In genomic region chr5:142970440-142970788, GRCh38 we compare ENCODE assay signal across 23 cellular contexts.
DNase-seq lines count a peak whose midpoint lies in the region; ATAC-seq and TF ChIP-seq lines count a peak whose summit lies in the region.
"Had no signal": no experiment of that assay in that cellular context is flagged by ENCODE, and none has a peak within 500 bp of the region (broad histone marks: within the 10 kb centered on the region; RNA-seq: fewer than 3 reads in every experiment).

No MANE protein-coding gene starts in this region.

- no peak overlapping the region for H3K4me3 Mint-ChIP-seq in activated CD4-positive, alpha-beta memory T cell treated with anti-CD3 and anti-CD28 coated beads, Interleukin-2, amount 10 ng/mL, durations not matched to agents 7 days and 5 days
- H3K4me3 Mint-ChIP-seq in activated CD4-positive, alpha-beta memory T cell treated with anti-CD3 and anti-CD28 coated beads for 36 hours: no peak overlapping the region
- no peak overlapping the region for H3K4me3 Mint-ChIP-seq in dendritic cell treated with granulocyte-macrophage colony-stimulating factor and Interleukin-4, amounts not matched to agents 40 ng/mL and 50 ng/mL, for 4 days
- H3K4me3 Mint-ChIP-seq: neural progenitor cell; T-helper 2 cell treated with Interferon-gamma antibody and Interleukin-4, amounts not matched to agents 5 μg/mL and 100 μg/mL, for 36 hours; type B pancreatic cell had no signal

- no peaks in the 10 kb centered on the region for H3K27me3 ChIP-seq in neutrophil
- H3K27me3 ChIP-seq in foreskin keratinocyte: no peaks in the 10 kb centered on the region
- H3K27me3 ChIP-seq: neural progenitor cell, Peyer's patch, sigmoid colon, SJSA1 had no signal

- peaks cover 3% of the 10 kb centered on the region for H3K9me3 Mint-ChIP-seq in activated CD4-positive, alpha-beta memory T cell treated with anti-CD3 and anti-CD28 coated beads, Interleukin-2, amount 10 ng/mL, durations not matched to agents 7 days and 5 days
- H3K9me3 Mint-ChIP-seq in activated CD4-positive, alpha-beta memory T cell treated with anti-CD3 and anti-CD28 coated beads for 36 hours: no peaks in the 10 kb centered on the region
- H3K9me3 Mint-ChIP-seq in dendritic cell treated with granulocyte-macrophage colony-stimulating factor and Interleukin-4, amounts not matched to agents 40 ng/mL and 50 ng/mL, for 4 days: no peaks in the 10 kb centered on the region
- H3K9me3 Mint-ChIP-seq: neural progenitor cell; T-helper 2 cell treated with Interferon-gamma antibody and Interleukin-4, amounts not matched to agents 5 μg/mL and 100 μg/mL, for 36 hours; type B pancreatic cell had no signal

- TF ChIP-seq CTCF in neutrophil (IDR thresholded peaks at IDR 0.05) (no peak), foreskin keratinocyte (conservative IDR thresholded peaks at IDR 0.05) (no peak)

- ATAC-seq in foreskin keratinocyte (no peak), HG02763 (IDR thresholded peaks at IDR 0.05; ENCODE audit: unreplicated experiment) (no peak), SK-N-SH treated with all-trans-retinoic acid at 6 μM for 48 hours (no peak)
- ATAC-seq: left ventricle myocardium superior had no signal

- TF ChIP-seq RAD21 in Ishikawa (IDR thresholded peaks at IDR 0.05; ENCODE audit: low read depth): no peak

- POLR2A ChIA-PET in activated CD4-positive, alpha-beta memory T cell treated with anti-CD3 and anti-CD28 coated beads, Interleukin-2, amount 10 ng/mL, durations not matched to agents 7 days and 5 days (lab: Charles Lee): no interaction called here
- POLR2A ChIA-PET in activated CD4-positive, alpha-beta memory T cell treated with anti-CD3 and anti-CD28 coated beads for 36 hours (lab: Charles Lee): no interaction called here

- no peak for TF ChIP-seq EP300 in Ishikawa (IDR thresholded peaks at IDR 0.05; ENCODE audit: borderline replicate concordance)

- CTCF ChIA-PET in activated CD4-positive, alpha-beta memory T cell treated with anti-CD3 and anti-CD28 coated beads, Interleukin-2, amount 10 ng/mL, durations not matched to agents 7 days and 5 days (lab: Charles Lee): no interaction called here
- CTCF ChIA-PET in activated CD4-positive, alpha-beta memory T cell treated with anti-CD3 and anti-CD28 coated beads for 36 hours (lab: Charles Lee): no interaction called here

- H3K4me1 Mint-ChIP-seq in activated CD4-positive, alpha-beta memory T cell treated with anti-CD3 and anti-CD28 coated beads, Interleukin-2, amount 10 ng/mL, durations not matched to agents 7 days and 5 days: peaks cover 37% of the 10 kb centered on the region
- peaks cover 24% of the 10 kb centered on the region for H3K4me1 Mint-ChIP-seq in activated CD4-positive, alpha-beta memory T cell treated with anti-CD3 and anti-CD28 coated beads for 36 hours (ENCODE audit: low read depth)
- H3K4me1 Mint-ChIP-seq in dendritic cell treated with granulocyte-macrophage colony-stimulating factor and Interleukin-4, amounts not matched to agents 40 ng/mL and 50 ng/mL, for 4 days (ENCODE audit: low read depth): peaks cover 46% of the 10 kb centered on the region
- H3K4me1 Mint-ChIP-seq: neural progenitor cell had no signal

- H3K9me3 ChIP-seq in neutrophil: no peaks in the 10 kb centered on the region
- H3K9me3 ChIP-seq: Caco-2, Peyer's patch, sigmoid colon, SJSA1 had no signal

- H3K27me3 Mint-ChIP-seq in activated CD4-positive, alpha-beta memory T cell treated with anti-CD3 and anti-CD28 coated beads, Interleukin-2, amount 10 ng/mL, durations not matched to agents 7 days and 5 days: no peaks in the 10 kb centered on the region
- no peaks in the 10 kb centered on the region for H3K27me3 Mint-ChIP-seq in activated CD4-positive, alpha-beta memory T cell treated with anti-CD3 and anti-CD28 coated beads for 36 hours
- H3K27me3 Mint-ChIP-seq in dendritic cell treated with granulocyte-macrophage colony-stimulating factor and Interleukin-4, amounts not matched to agents 40 ng/mL and 50 ng/mL, for 4 days: no peaks in the 10 kb centered on the region
- H3K27me3 Mint-ChIP-seq: progenitor cell of endocrine pancreas, type B pancreatic cell had no signal

- intact Hi-C loops in activated CD4-positive, alpha-beta memory T cell treated with anti-CD3 and anti-CD28 coated beads for 36 hours (cut with micrococcal nuclease): no loop called here
- intact Hi-C loops in dendritic cell treated with granulocyte-macrophage colony-stimulating factor and Interleukin-4, amounts not matched to agents 40 ng/mL and 50 ng/mL, for 4 days (cut with micrococcal nuclease): no loop called here

- DNase-seq in activated CD4-positive, alpha-beta memory T cell treated with anti-CD3 and anti-CD28 coated beads, Interleukin-2, amount 10 ng/mL, durations not matched to agents 7 days and 5 days: no peak
- DNase-seq in activated CD4-positive, alpha-beta memory T cell treated with anti-CD3 and anti-CD28 coated beads for 36 hours: no peak
- no peak for DNase-seq in foreskin keratinocyte
- DNase-seq: activated CD4-positive, alpha-beta T cell treated with anti-CD3 and anti-CD28 coated beads for 48 hours; AML-193; Caco-2; left ventricle myocardium superior; NCI-H146; NCI-H524 treated with DMSO at 0.1 percent for 48 hours; Peyer's patch; sigmoid colon had no signal

- H3K27ac Mint-ChIP-seq in activated CD4-positive, alpha-beta memory T cell treated with anti-CD3 and anti-CD28 coated beads, Interleukin-2, amount 10 ng/mL, durations not matched to agents 7 days and 5 days: peak overlapping the region; percentile 18
- no peak overlapping the region for H3K27ac Mint-ChIP-seq in activated CD4-positive, alpha-beta memory T cell treated with anti-CD3 and anti-CD28 coated beads for 36 hours
- H3K27ac Mint-ChIP-seq in dendritic cell treated with granulocyte-macrophage colony-stimulating factor and Interleukin-4, amounts not matched to agents 40 ng/mL and 50 ng/mL, for 4 days: peak overlapping the region; percentile 12
- H3K27ac Mint-ChIP-seq: neural progenitor cell; progenitor cell of endocrine pancreas; T-helper 2 cell treated with Interferon-gamma antibody and Interleukin-4, amounts not matched to agents 5 μg/mL and 100 μg/mL, for 36 hours; type B pancreatic cell had no signal

- H3K4me1 ChIP-seq in neutrophil (ENCODE audit: control insufficient read depth in 1 of 2, insufficient read depth in 1 of 2, low read depth in 1 of 2, low read length in 1 of 2) (peaks cover 3 to 16% of the 10 kb centered on the region in 2 experiments), foreskin keratinocyte (peaks cover 7% of the 10 kb centered on the region)
- H3K4me1 ChIP-seq: Caco-2, neural progenitor cell, SJSA1 had no signal

- peaks cover 12% of the 10 kb centered on the region for H3K36me3 Mint-ChIP-seq in activated CD4-positive, alpha-beta memory T cell treated with anti-CD3 and anti-CD28 coated beads, Interleukin-2, amount 10 ng/mL, durations not matched to agents 7 days and 5 days (ENCODE audit: low read depth)
- H3K36me3 Mint-ChIP-seq in activated CD4-positive, alpha-beta memory T cell treated with anti-CD3 and anti-CD28 coated beads for 36 hours: no peaks in the 10 kb centered on the region
- peaks cover 38% of the 10 kb centered on the region for H3K36me3 Mint-ChIP-seq in dendritic cell treated with granulocyte-macrophage colony-stimulating factor and Interleukin-4, amounts not matched to agents 40 ng/mL and 50 ng/mL, for 4 days (ENCODE audit: low read depth)
- H3K36me3 Mint-ChIP-seq: neural progenitor cell, type B pancreatic cell had no signal

- H3K4me3 ChIP-seq in neutrophil (ENCODE audit: low read depth in 1 of 2, low read length in 1 of 2): no peak overlapping the region
- H3K4me3 ChIP-seq: coronary artery, neural progenitor cell, Peyer's patch, sigmoid colon, SJSA1 had no signal

- H3K27ac ChIP-seq in neutrophil: peak overlapping the region; percentile 61
- no peak overlapping the region for H3K27ac ChIP-seq in foreskin keratinocyte
- H3K27ac ChIP-seq: coronary artery, KMS-11, neural progenitor cell, Peyer's patch, SJSA1 had no signal

- H3K36me3 ChIP-seq in neutrophil: no peaks in the 10 kb centered on the region
- H3K36me3 ChIP-seq: neural progenitor cell, Peyer's patch, sigmoid colon, SJSA1 had no signal

TF ChIP-seq in Ishikawa, 13 proteins besides CTCF, POLR2A, EP300 and RAD21:
- TF ChIP-seq ZBTB7A (IDR thresholded peaks at IDR 0.05; ENCODE audit: low read depth) (no peak), USF1 (IDR thresholded peaks at IDR 0.05) (peak; percentile 60; the same call in 1 of the 2 replicates)

TF ChIP-seq in SK-N-SH treated with all-trans-retinoic acid at 6 μM for 48 hours, 23 proteins besides CTCF, POLR2A, EP300 and RAD21 (continues in another document):
- TF ChIP-seq TCF4 (CRISPR knock-in tag; IDR thresholded peaks at IDR 0.05; ENCODE audit: borderline replicate concordance): no peak
- TF ChIP-seq ZC3H10 (CRISPR knock-in tag; IDR thresholded peaks at IDR 0.05): no peak
- TF ChIP-seq OSR1 (CRISPR knock-in tag; IDR thresholded peaks at IDR 0.05): no peak
- no peak for TF ChIP-seq ARNTL (CRISPR knock-in tag; IDR thresholded peaks at IDR 0.05; ENCODE audit: borderline replicate concordance, low read depth)
- TF ChIP-seq ISL1 (CRISPR knock-in tag; IDR thresholded peaks at IDR 0.05): no peak
- no peak for TF ChIP-seq BACH2 (CRISPR knock-in tag; IDR thresholded peaks at IDR 0.05; ENCODE audit: borderline replicate concordance)
- no peak for TF ChIP-seq SNAI2 (CRISPR knock-in tag; IDR thresholded peaks at IDR 0.05)
- TF ChIP-seq POU6F1 (CRISPR knock-in tag; IDR thresholded peaks at IDR 0.05; ENCODE audit: borderline replicate concordance, low read depth): no peak
- TF ChIP-seq RARB (CRISPR knock-in tag; IDR thresholded peaks at IDR 0.05): no peak
